1 cellular context compared by ENCODE assay signal in the genomic region with DNA sequence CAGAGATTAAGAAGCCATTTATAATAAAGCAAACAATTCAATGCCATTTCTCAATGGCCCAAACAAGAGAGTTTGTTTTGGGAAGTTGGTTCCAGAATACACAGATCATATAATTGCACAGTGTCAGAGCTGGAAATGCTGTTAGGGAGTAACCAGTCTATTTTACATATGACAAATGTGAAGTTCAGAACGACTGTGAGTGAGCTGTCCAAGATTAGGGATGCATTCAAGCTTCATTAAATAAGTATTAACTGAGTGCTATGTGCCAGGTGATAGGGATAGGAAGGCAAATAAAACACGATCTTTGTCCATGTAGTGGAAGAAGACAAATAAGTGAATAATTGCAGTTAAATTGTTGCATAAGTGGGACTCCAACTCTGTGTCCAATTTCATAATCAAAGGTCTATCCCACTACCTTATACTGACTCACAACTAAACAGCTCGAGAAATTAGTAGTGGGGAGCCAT.
TF ChIP-seq lines count a peak whose summit lies in the region.

No MANE protein-coding gene starts in this region.

TF ChIP-seq in liver, 16 proteins besides CTCF, POLR2A, EP300 and RAD21 (continued from another document):
- TF ChIP-seq, protein P1, sequence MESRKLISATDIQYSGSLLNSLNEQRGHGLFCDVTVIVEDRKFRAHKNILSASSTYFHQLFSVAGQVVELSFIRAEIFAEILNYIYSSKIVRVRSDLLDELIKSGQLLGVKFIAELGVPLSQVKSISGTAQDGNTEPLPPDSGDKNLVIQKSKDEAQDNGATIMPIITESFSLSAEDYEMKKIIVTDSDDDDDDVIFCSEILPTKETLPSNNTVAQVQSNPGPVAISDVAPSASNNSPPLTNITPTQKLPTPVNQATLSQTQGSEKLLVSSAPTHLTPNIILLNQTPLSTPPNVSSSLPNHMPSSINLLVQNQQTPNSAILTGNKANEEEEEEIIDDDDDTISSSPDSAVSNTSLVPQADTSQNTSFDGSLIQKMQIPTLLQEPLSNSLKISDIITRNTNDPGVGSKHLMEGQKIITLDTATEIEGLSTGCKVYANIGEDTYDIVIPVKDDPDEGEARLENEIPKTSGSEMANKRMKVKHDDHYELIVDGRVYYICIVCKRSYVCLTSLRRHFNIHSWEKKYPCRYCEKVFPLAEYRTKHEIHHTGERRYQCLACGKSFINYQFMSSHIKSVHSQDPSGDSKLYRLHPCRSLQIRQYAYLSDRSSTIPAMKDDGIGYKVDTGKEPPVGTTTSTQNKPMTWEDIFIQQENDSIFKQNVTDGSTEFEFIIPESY (IDR thresholded peaks at IDR 0.05): peak; percentile 82
- TF ChIP-seq TAF1 (conservative IDR thresholded peaks at IDR 0.05) (no peak), GABPA (IDR thresholded peaks at IDR 0.05 in 1 of 2, conservative IDR thresholded peaks at IDR 0.05 in 1 of 2) (peak in 1 of 2 donors; percentile 34), FOXA2 (IDR thresholded peaks at IDR 0.05) (peak; percentile 69), SP1 (IDR thresholded peaks at IDR 0.05) (peak; percentile 84), HNF4A (conservative IDR thresholded peaks at IDR 0.05) (peak; percentile 92 to 94)
TF ChIP-seq in liver: peak in this region for 13.
